Comparison of ENCODE assay signal across 30 cellular contexts in the genomic region with DNA sequence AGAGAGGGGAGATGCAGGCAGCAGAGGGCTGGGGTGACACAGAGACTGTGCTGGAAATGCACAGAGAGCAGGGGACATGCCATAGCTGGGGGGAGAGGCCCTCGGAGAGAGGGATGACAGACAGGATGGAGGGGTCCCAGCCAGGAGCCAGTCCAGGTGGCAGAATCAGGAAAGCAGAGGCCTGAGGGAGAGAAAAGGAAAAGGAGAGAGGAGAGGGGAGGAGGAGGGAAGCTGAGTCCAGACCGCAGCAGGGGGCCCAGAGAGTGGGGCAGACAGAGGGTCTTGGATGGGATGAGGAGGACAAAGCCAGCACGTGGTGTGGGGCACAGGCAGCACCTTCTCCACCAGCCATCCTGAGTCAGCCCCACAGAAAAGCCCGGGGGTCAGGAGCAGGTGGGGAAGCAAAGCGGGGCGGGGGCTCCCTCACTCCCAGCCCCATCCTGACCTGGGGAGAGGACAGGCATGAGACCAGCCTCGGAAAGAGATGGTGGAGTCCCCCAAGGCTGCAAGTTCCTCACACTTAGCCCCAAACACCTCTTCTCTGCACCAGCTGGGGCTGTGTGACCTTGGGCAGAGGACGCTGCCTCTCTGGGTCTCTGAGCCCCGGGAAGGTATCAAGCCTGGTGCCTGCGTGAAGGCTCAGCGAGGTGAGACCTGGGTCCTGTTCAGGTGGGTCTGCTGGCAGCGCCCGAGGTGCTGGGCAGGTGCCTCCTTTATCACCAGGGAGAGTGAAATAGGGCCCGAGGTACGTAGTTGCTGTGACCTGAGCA. TPM values are rescaled to one million over a fixed set of nuclear protein-coding genes. Genes with fewer than 3 reads are reported as not detected.
DNase-seq lines count a peak whose midpoint lies in the region; ATAC-seq, FAIRE-seq and TF ChIP-seq lines count a peak whose summit lies in the region.
"Had no signal": no experiment of that assay in that cellular context is flagged by ENCODE, and none has a peak within 500 bp of the region (broad histone marks: within the 10 kb centered on the region; RNA-seq: fewer than 3 reads in every experiment).

No MANE protein-coding gene starts in this region.

- H3K27me3 ChIP-seq in neural cell (ENCODE audit: insufficient read depth, low read depth, low read length) (no peaks in the 10 kb centered on the region), brain microvascular endothelial cell (replicated peaks) (no peaks in the 10 kb centered on the region)
- H3K27me3 ChIP-seq: BE2C, tibial nerve had no signal

- H3K36me3 Mint-ChIP-seq in activated CD8-positive, alpha-beta T cell treated with anti-CD3 and anti-CD28 coated beads, Interleukin-2, amount 10 ng/mL, durations not matched to agents 7 days and 5 days (ENCODE audit: low read depth), result no peaks in the 10 kb centered on the region
- H3K36me3 Mint-ChIP-seq in activated CD8-positive, alpha-beta T cell treated with anti-CD3 and anti-CD28 coated beads for 36 hours (ENCODE audit: low read depth), result no peaks in the 10 kb centered on the region
- no peaks in the 10 kb centered on the region for H3K36me3 Mint-ChIP-seq in glutamatergic neuron (ENCODE audit: unreplicated experiment)
- H3K36me3 Mint-ChIP-seq: memory B cell had no signal

- H3K27ac Mint-ChIP-seq in activated CD8-positive, alpha-beta T cell treated with anti-CD3 and anti-CD28 coated beads, Interleukin-2, amount 10 ng/mL, durations not matched to agents 7 days and 5 days, result no peak overlapping the region
- H3K27ac Mint-ChIP-seq in activated CD8-positive, alpha-beta T cell treated with anti-CD3 and anti-CD28 coated beads for 36 hours, result no peak overlapping the region
- H3K27ac Mint-ChIP-seq in glutamatergic neuron (ENCODE audit: unreplicated experiment), result peak overlapping the region; percentile 71
- H3K27ac Mint-ChIP-seq: dendritic cell treated with granulocyte-macrophage colony-stimulating factor and Interleukin-4, amounts not matched to agents 40 ng/mL and 50 ng/mL, for 4 days; memory B cell; T-helper 17 cell had no signal

- no peak for DNase-seq in activated CD8-positive, alpha-beta T cell treated with anti-CD3 and anti-CD28 coated beads, Interleukin-2, amount 10 ng/mL, durations not matched to agents 7 days and 5 days
- no peak for DNase-seq in activated CD8-positive, alpha-beta T cell treated with anti-CD3 and anti-CD28 coated beads for 36 hours
- DNase-seq in glutamatergic neuron, result no peak
- DNase-seq in urothelium cell line (ENCODE audit: low spot score), result no peak
- DNase-seq in MV-4-11 (lab: John Stamatoyannopoulos, UW), result no peak
- DNase-seq in brain microvascular endothelial cell, result no peak
- DNase-seq: activated CD8-positive, alpha-beta memory T cell treated with anti-CD3 and anti-CD28 coated beads for 24 hours; BE2C; hypothalamus; IMR-90; MM.1S; NCI-H1694; NCI-H774; PC-3; SIG-M5; stimulated activated CD4-positive, alpha-beta T cell treated with anti-CD3 and anti-CD28 coated beads, Interleukin-1b, Interleukin-23, amount 100 ng/mL, for 48 hours; stimulated activated naive CD4-positive, alpha-beta T cell; T-helper 17 cell had no signal

- H3K27ac ChIP-seq in neural cell (ENCODE audit: low read length), result no peak overlapping the region
- no peak overlapping the region for H3K27ac ChIP-seq in brain microvascular endothelial cell
- H3K27ac ChIP-seq: tibial nerve had no signal

- no peak overlapping the region for H3K4me3 Mint-ChIP-seq in activated CD8-positive, alpha-beta T cell treated with anti-CD3 and anti-CD28 coated beads, Interleukin-2, amount 10 ng/mL, durations not matched to agents 7 days and 5 days
- no peak overlapping the region for H3K4me3 Mint-ChIP-seq in activated CD8-positive, alpha-beta T cell treated with anti-CD3 and anti-CD28 coated beads for 36 hours
- no peak overlapping the region for H3K4me3 Mint-ChIP-seq in glutamatergic neuron (ENCODE audit: unreplicated experiment)
- H3K4me3 Mint-ChIP-seq: activated T-helper 17 cell treated with anti-CD3 and anti-CD28 coated beads, Interleukin-2, amount 50 U/mL, for 72 hours; dendritic cell treated with granulocyte-macrophage colony-stimulating factor and Interleukin-4, amounts not matched to agents 40 ng/mL and 50 ng/mL, for 4 days; memory B cell; T-helper 17 cell had no signal

- intact Hi-C loops in activated CD8-positive, alpha-beta T cell treated with anti-CD3 and anti-CD28 coated beads for 36 hours (cut with micrococcal nuclease), result no loop called here

- H3K36me3 ChIP-seq in neural cell (ENCODE audit: insufficient read depth, low read length) (no peaks in the 10 kb centered on the region), brain microvascular endothelial cell (replicated peaks) (no peaks in the 10 kb centered on the region)
- H3K36me3 ChIP-seq: BE2C, tibial nerve had no signal

- H3K9me3 Mint-ChIP-seq in activated CD8-positive, alpha-beta T cell treated with anti-CD3 and anti-CD28 coated beads, Interleukin-2, amount 10 ng/mL, durations not matched to agents 7 days and 5 days (ENCODE audit: insufficient read depth), result no peaks in the 10 kb centered on the region
- no peaks in the 10 kb centered on the region for H3K9me3 Mint-ChIP-seq in activated CD8-positive, alpha-beta T cell treated with anti-CD3 and anti-CD28 coated beads for 36 hours
- peaks cover 6% of the 10 kb centered on the region for H3K9me3 Mint-ChIP-seq in glutamatergic neuron (ENCODE audit: unreplicated experiment)
- H3K9me3 Mint-ChIP-seq: activated T-helper 17 cell treated with anti-CD3 and anti-CD28 coated beads, Interleukin-2, amount 50 U/mL, for 72 hours; dendritic cell treated with granulocyte-macrophage colony-stimulating factor and Interleukin-4, amounts not matched to agents 40 ng/mL and 50 ng/mL, for 4 days; memory B cell had no signal

- H3K9me2 ChIP-seq in neural cell (ENCODE audit: insufficient read depth, low read length), result no peaks in the 10 kb centered on the region

- H2AFZ ChIP-seq in neural cell (ENCODE audit: low read depth, low read length), result no peak overlapping the region

- TF ChIP-seq EP300 in neural cell (conservative IDR thresholded peaks at IDR 0.05; ENCODE audit: poor library complexity, severe bottlenecking), result no peak

- ATAC-seq in activated CD8-positive, alpha-beta T cell treated with anti-CD3 and anti-CD28 coated beads, Interleukin-2, amount 10 ng/mL, durations not matched to agents 7 days and 5 days, result peak; percentile 23
- ATAC-seq in activated CD8-positive, alpha-beta T cell treated with anti-CD3 and anti-CD28 coated beads for 36 hours, result no peak
- ATAC-seq in GM18498 (IDR thresholded peaks at IDR 0.05; ENCODE audit: unreplicated experiment), result no peak
- ATAC-seq: activated T-helper 17 cell treated with anti-CD3 and anti-CD28 coated beads, Interleukin-2, amount 50 U/mL, for 72 hours; PC-3; T-helper 17 cell had no signal

- H3K79me2 ChIP-seq in neural cell (replicated peaks; ENCODE audit: insufficient read depth, low read length), result no peaks in the 10 kb centered on the region

- FAIRE-seq in urothelium cell line (lab: Jason Lieb, UNC), result peak; percentile 32
- FAIRE-seq: G401.6, H54 had no signal

- H3F3A ChIP-seq in neural cell (ENCODE audit: insufficient read depth, low read length, poor library complexity, severe bottlenecking), result no peaks in the 10 kb centered on the region

- CTCF ChIA-PET in activated CD8-positive, alpha-beta T cell treated with anti-CD3 and anti-CD28 coated beads, Interleukin-2, amount 10 ng/mL, durations not matched to agents 7 days and 5 days (lab: Charles Lee), result no interaction called here
- CTCF ChIA-PET in activated CD8-positive, alpha-beta T cell treated with anti-CD3 and anti-CD28 coated beads for 36 hours (lab: Charles Lee), result no interaction called here

- H3K4me1 Mint-ChIP-seq in activated CD8-positive, alpha-beta T cell treated with anti-CD3 and anti-CD28 coated beads, Interleukin-2, amount 10 ng/mL, durations not matched to agents 7 days and 5 days (ENCODE audit: low read depth), result no peaks in the 10 kb centered on the region
- no peaks in the 10 kb centered on the region for H3K4me1 Mint-ChIP-seq in activated CD8-positive, alpha-beta T cell treated with anti-CD3 and anti-CD28 coated beads for 36 hours (ENCODE audit: low read depth)
- H3K4me1 Mint-ChIP-seq in glutamatergic neuron (ENCODE audit: low read depth, unreplicated experiment), result peaks cover 22% of the 10 kb centered on the region
- H3K4me1 Mint-ChIP-seq: activated T-helper 17 cell treated with anti-CD3 and anti-CD28 coated beads, Interleukin-2, amount 50 U/mL, for 72 hours had no signal

- H3K27me3 Mint-ChIP-seq in activated CD8-positive, alpha-beta T cell treated with anti-CD3 and anti-CD28 coated beads, Interleukin-2, amount 10 ng/mL, durations not matched to agents 7 days and 5 days (ENCODE audit: low read depth), result peaks cover 4% of the 10 kb centered on the region
- peaks cover 3% of the 10 kb centered on the region for H3K27me3 Mint-ChIP-seq in activated CD8-positive, alpha-beta T cell treated with anti-CD3 and anti-CD28 coated beads for 36 hours
- H3K27me3 Mint-ChIP-seq in glutamatergic neuron (ENCODE audit: unreplicated experiment), result peaks cover 21% of the 10 kb centered on the region

- no peak overlapping the region for H3K4me2 ChIP-seq in neural cell (ENCODE audit: low read length)

- no peak for TF ChIP-seq RAD21 in neural cell (conservative IDR thresholded peaks at IDR 0.05)

- no peaks in the 10 kb centered on the region for H4K20me1 ChIP-seq in neural cell (ENCODE audit: insufficient read depth)

- H3K4me3 ChIP-seq in neural cell (ENCODE audit: low read length) (no peak overlapping the region), brain microvascular endothelial cell (ENCODE audit: low read depth, low read length) (no peak overlapping the region)
- H3K4me3 ChIP-seq: tibial nerve had no signal

- in situ Hi-C loops in brain microvascular endothelial cell (cut with HindIII; ENCODE audit: low pct_ligation_motif_present, low sequenced_read_pairs), result no loop called here

- no peak for TF ChIP-seq CTCF in activated CD8-positive, alpha-beta T cell treated with anti-CD3 and anti-CD28 coated beads for 36 hours (IDR thresholded peaks at IDR 0.05)
- TF ChIP-seq CTCF in glutamatergic neuron (IDR thresholded peaks at IDR 0.05; ENCODE audit: partially characterized antibody, unreplicated experiment) (no peak), neural cell (IDR thresholded peaks at IDR 0.05; ENCODE audit: poor library complexity, severe bottlenecking) (no peak), brain microvascular endothelial cell (IDR thresholded peaks at IDR 0.05; ENCODE audit: low read depth, low read length, missing control alignments) (no peak)

- H3K9ac ChIP-seq in neural cell (ENCODE audit: low read length), result peak overlapping the region; percentile 47

- POLR2A ChIA-PET in activated CD8-positive, alpha-beta T cell treated with anti-CD3 and anti-CD28 coated beads, Interleukin-2, amount 10 ng/mL, durations not matched to agents 7 days and 5 days (lab: Charles Lee), result no interaction called here
- POLR2A ChIA-PET in activated CD8-positive, alpha-beta T cell treated with anti-CD3 and anti-CD28 coated beads for 36 hours (lab: Charles Lee), result no interaction called here

- H3K9me3 ChIP-seq in neural cell (ENCODE audit: low read length), result no peaks in the 10 kb centered on the region
- H3K9me3 ChIP-seq: BE2C, tibial nerve had no signal

RNA-seq across cellular contexts. Expression of gene IGLL1, which starts 47.9 kb away (rescaled TPM):
- total RNA-seq in activated CD8-positive, alpha-beta T cell treated with anti-CD3 and anti-CD28 coated beads, Interleukin-2, amount 10 ng/mL, durations not matched to agents 7 days and 5 days, result not detected
- total RNA-seq in activated CD8-positive, alpha-beta T cell treated with anti-CD3 and anti-CD28 coated beads for 36 hours, result not detected
- not detected for total RNA-seq in glutamatergic neuron (ENCODE audit: unreplicated experiment)
- polyA plus RNA-seq in neural cell, result not detected in 2 replicates
- not detected in 2 replicates for polyA minus RNA-seq in neural cell
- total RNA-seq: A172; activated T-helper 17 cell treated with anti-CD3 and anti-CD28 coated beads, Interleukin-2, amount 50 U/mL, for 72 hours; fibroblast of villous mesenchyme; IMR-90; kidney epithelial cell; omental fat pad; PC-3; T-helper 17 cell; tibial nerve had no signal
- polyA plus RNA-seq: IMR-90 had no signal
